Comparison of ENCODE assay signal across 8 cellular contexts in genomic region chr11:61202950-61203746, GRCh38. TPM values are rescaled to one million over a fixed set of nuclear protein-coding genes. Genes with fewer than 3 reads are reported as not detected.
"Had no signal": no experiment of that assay in that cellular context is flagged by ENCODE, and none has a peak within 500 bp of the region (broad histone marks: within the 10 kb centered on the region; RNA-seq: fewer than 3 reads in every experiment).

TSS of gene PGA3 (plus strand) at chr11:61203515. CDS start at chr11:61203565, 50 bp downstream.

RNA-seq across cellular contexts. Expression of gene PGA3, which starts in this region (rescaled TPM):
- total RNA-seq: endodermal cell; esophagus mucosa; gastrocnemius medialis; glomerular endothelial cell; mammary epithelial cell; natural killer cell treated with Interleukin-12 subunit alpha and Interleukin-12 subunit beta and Interleukin-15 and Interleukin-18, amount 100 ng/mL, for 72 hours; renal cortical epithelial cell; upper lobe of right lung had no signal
- polyA plus RNA-seq: mammary epithelial cell had no signal
